1 cellular context compared by ENCODE assay signal in the genomic region with DNA sequence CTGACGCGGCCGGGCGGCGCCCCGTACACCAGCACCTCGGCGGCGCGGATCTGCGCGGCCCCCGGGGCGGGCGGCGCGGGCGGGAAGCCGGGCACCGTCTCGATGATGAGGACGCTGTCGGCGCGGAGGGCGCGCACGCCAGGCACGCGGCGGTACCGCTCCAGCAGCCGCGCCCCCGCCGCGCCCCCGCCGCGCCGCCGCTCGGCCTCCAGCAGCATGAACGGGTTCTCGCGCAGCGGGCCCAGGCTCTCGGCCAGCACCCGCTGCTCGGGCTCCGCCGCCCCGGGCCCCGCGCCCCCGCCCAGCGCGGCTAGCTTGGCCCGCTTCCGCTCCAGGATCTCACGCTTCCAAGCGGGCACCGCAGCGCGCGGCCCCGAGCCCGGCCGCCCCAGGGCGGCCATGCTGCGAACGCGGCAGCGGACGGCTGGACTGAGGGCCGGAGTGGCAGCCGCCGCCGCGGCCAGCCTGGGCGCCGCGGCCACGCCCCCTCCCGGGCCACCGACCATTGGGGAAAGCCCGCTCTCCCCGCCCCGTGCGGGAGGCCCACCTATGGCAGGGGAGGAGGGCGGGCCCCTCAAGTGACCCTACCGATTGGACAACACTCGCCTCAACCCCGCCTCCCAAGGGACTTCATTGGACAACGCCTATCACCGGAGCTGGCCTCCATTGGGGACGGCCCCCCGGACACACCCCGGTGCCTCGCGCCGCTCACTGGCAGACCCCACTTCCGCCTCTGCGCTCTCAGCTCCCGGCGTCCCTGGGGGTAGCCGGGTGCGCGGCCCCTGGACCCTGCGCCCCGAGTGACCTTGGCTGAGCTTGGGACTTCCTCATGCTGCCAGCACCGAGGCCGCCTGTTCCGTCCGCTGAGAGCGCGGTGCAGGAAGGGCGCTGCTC.
TF ChIP-seq lines count a peak whose summit lies in the region.

A gene with protein sequence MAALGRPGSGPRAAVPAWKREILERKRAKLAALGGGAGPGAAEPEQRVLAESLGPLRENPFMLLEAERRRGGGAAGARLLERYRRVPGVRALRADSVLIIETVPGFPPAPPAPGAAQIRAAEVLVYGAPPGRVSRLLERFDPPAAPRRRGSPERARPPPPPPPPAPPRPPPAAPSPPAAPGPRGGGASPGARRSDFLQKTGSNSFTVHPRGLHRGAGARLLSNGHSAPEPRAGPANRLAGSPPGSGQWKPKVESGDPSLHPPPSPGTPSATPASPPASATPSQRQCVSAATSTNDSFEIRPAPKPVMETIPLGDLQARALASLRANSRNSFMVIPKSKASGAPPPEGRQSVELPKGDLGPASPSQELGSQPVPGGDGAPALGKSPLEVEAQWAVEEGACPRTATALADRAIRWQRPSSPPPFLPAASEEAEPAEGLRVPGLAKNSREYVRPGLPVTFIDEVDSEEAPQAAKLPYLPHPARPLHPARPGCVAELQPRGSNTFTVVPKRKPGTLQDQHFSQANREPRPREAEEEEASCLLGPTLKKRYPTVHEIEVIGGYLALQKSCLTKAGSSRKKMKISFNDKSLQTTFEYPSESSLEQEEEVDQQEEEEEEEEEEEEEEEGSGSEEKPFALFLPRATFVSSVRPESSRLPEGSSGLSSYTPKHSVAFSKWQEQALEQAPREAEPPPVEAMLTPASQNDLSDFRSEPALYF (minus strand): TSS at position 431 of the 894 bp plus-strand sequence. CDS start 30 bp downstream, at position 401.

TF ChIP-seq in HepG2, 621 proteins besides CTCF, POLR2A, EP300 and RAD21 (continued from another document and continues in another):
- no peak for TF ChIP-seq ZNF652 (CRISPR knock-in tag; IDR thresholded peaks at IDR 0.05; ENCODE audit: borderline replicate concordance, low read depth)
- no peak for TF ChIP-seq MTA3 (CRISPR knock-in tag; IDR thresholded peaks at IDR 0.05)
- no peak for TF ChIP-seq CCAR2 (optimal IDR thresholded peaks at IDR 0.05; ENCODE audit: low read depth, low read length)
- TF ChIP-seq, protein P1, sequence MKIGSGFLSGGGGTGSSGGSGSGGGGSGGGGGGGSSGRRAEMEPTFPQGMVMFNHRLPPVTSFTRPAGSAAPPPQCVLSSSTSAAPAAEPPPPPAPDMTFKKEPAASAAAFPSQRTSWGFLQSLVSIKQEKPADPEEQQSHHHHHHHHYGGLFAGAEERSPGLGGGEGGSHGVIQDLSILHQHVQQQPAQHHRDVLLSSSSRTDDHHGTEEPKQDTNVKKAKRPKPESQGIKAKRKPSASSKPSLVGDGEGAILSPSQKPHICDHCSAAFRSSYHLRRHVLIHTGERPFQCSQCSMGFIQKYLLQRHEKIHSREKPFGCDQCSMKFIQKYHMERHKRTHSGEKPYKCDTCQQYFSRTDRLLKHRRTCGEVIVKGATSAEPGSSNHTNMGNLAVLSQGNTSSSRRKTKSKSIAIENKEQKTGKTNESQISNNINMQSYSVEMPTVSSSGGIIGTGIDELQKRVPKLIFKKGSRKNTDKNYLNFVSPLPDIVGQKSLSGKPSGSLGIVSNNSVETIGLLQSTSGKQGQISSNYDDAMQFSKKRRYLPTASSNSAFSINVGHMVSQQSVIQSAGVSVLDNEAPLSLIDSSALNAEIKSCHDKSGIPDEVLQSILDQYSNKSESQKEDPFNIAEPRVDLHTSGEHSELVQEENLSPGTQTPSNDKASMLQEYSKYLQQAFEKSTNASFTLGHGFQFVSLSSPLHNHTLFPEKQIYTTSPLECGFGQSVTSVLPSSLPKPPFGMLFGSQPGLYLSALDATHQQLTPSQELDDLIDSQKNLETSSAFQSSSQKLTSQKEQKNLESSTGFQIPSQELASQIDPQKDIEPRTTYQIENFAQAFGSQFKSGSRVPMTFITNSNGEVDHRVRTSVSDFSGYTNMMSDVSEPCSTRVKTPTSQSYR (CRISPR knock-in tag; IDR thresholded peaks at IDR 0.05; ENCODE audit: borderline replicate concordance): peak; percentile 64
- TF ChIP-seq AGO1 (IDR thresholded peaks at IDR 0.05; ENCODE audit: low read depth, low read length, poor library complexity, severe bottlenecking): peak; percentile 84
- peak; percentile 93; the same call in 1 of the 2 replicates for TF ChIP-seq ZNF788 (CRISPR knock-in tag; IDR thresholded peaks at IDR 0.05; ENCODE audit: borderline replicate concordance)
- no peak for TF ChIP-seq SMARCC2 (IDR thresholded peaks at IDR 0.05)
- no peak for TF ChIP-seq U2AF1 (optimal IDR thresholded peaks at IDR 0.05; ENCODE audit: low read depth, low read length)
- TF ChIP-seq MED8 (CRISPR knock-in tag; IDR thresholded peaks at IDR 0.05; ENCODE audit: insufficient replicate concordance): no peak
- no peak for TF ChIP-seq IKZF4 (CRISPR knock-in tag; IDR thresholded peaks at IDR 0.05; ENCODE audit: borderline replicate concordance, low read depth, not compliant biosample characterization)
- no peak for TF ChIP-seq ZNF484 (CRISPR knock-in tag; IDR thresholded peaks at IDR 0.05; ENCODE audit: borderline replicate concordance, low read depth)
- TF ChIP-seq, protein P2, sequence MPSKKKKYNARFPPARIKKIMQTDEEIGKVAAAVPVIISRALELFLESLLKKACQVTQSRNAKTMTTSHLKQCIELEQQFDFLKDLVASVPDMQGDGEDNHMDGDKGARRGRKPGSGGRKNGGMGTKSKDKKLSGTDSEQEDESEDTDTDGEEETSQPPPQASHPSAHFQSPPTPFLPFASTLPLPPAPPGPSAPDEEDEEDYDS (CRISPR knock-in tag; IDR thresholded peaks at IDR 0.05): peak; percentile 87
- TF ChIP-seq KDM5A (IDR thresholded peaks at IDR 0.05; ENCODE audit: borderline replicate concordance, low read length): peak; percentile 51; the same call in 1 of the 2 replicates
- TF ChIP-seq, protein P3, sequence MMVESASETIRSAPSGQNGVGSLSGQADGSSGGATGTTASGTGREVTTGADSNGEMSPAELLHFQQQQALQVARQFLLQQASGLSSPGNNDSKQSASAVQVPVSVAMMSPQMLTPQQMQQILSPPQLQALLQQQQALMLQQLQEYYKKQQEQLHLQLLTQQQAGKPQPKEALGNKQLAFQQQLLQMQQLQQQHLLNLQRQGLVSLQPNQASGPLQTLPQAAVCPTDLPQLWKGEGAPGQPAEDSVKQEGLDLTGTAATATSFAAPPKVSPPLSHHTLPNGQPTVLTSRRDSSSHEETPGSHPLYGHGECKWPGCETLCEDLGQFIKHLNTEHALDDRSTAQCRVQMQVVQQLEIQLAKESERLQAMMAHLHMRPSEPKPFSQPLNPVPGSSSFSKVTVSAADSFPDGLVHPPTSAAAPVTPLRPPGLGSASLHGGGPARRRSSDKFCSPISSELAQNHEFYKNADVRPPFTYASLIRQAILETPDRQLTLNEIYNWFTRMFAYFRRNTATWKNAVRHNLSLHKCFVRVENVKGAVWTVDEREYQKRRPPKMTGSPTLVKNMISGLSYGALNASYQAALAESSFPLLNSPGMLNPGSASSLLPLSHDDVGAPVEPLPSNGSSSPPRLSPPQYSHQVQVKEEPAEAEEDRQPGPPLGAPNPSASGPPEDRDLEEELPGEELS (CRISPR knock-in tag; IDR thresholded peaks at IDR 0.05): peak; percentile 57; the same call in 1 of the 2 replicates
- TF ChIP-seq ZNF468 (CRISPR knock-in tag; IDR thresholded peaks at IDR 0.05): no peak
- TF ChIP-seq ATF1 (CRISPR knock-in tag; IDR thresholded peaks at IDR 0.05): no peak
- TF ChIP-seq ZNF30 (CRISPR knock-in tag; IDR thresholded peaks at IDR 0.05): no peak
- TF ChIP-seq SNAPC2 (CRISPR knock-in tag; IDR thresholded peaks at IDR 0.05): peak; percentile 78; the same call in 1 of the 2 replicates
- TF ChIP-seq, protein P4, sequence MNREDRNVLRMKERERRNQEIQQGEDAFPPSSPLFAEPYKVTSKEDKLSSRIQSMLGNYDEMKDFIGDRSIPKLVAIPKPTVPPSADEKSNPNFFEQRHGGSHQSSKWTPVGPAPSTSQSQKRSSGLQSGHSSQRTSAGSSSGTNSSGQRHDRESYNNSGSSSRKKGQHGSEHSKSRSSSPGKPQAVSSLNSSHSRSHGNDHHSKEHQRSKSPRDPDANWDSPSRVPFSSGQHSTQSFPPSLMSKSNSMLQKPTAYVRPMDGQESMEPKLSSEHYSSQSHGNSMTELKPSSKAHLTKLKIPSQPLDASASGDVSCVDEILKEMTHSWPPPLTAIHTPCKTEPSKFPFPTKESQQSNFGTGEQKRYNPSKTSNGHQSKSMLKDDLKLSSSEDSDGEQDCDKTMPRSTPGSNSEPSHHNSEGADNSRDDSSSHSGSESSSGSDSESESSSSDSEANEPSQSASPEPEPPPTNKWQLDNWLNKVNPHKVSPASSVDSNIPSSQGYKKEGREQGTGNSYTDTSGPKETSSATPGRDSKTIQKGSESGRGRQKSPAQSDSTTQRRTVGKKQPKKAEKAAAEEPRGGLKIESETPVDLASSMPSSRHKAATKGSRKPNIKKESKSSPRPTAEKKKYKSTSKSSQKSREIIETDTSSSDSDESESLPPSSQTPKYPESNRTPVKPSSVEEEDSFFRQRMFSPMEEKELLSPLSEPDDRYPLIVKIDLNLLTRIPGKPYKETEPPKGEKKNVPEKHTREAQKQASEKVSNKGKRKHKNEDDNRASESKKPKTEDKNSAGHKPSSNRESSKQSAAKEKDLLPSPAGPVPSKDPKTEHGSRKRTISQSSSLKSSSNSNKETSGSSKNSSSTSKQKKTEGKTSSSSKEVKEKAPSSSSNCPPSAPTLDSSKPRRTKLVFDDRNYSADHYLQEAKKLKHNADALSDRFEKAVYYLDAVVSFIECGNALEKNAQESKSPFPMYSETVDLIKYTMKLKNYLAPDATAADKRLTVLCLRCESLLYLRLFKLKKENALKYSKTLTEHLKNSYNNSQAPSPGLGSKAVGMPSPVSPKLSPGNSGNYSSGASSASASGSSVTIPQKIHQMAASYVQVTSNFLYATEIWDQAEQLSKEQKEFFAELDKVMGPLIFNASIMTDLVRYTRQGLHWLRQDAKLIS (CRISPR knock-in tag; IDR thresholded peaks at IDR 0.05): no peak
- 0 out of 2 replicates have a peak, but pooled peaks have one; percentile 52 for TF ChIP-seq ZMYM2 (CRISPR knock-in tag; IDR thresholded peaks at IDR 0.05)
- TF ChIP-seq NFYB (CRISPR knock-in tag; IDR thresholded peaks at IDR 0.05): peak; percentile 97
- peak; percentile 84 for TF ChIP-seq ZFY (CRISPR knock-in tag; IDR thresholded peaks at IDR 0.05)
- TF ChIP-seq ZSCAN22 (CRISPR knock-in tag; IDR thresholded peaks at IDR 0.05): no peak
- peak; percentile 70; the same call in 1 of the 2 replicates for TF ChIP-seq ZNF274 (CRISPR knock-in tag; IDR thresholded peaks at IDR 0.05)
- no peak for TF ChIP-seq ZNF121 (CRISPR knock-in tag; IDR thresholded peaks at IDR 0.05)
- TF ChIP-seq ZBTB3 (CRISPR knock-in tag; IDR thresholded peaks at IDR 0.05; ENCODE audit: borderline replicate concordance, low read depth): no peak
- TF ChIP-seq, protein P5, sequence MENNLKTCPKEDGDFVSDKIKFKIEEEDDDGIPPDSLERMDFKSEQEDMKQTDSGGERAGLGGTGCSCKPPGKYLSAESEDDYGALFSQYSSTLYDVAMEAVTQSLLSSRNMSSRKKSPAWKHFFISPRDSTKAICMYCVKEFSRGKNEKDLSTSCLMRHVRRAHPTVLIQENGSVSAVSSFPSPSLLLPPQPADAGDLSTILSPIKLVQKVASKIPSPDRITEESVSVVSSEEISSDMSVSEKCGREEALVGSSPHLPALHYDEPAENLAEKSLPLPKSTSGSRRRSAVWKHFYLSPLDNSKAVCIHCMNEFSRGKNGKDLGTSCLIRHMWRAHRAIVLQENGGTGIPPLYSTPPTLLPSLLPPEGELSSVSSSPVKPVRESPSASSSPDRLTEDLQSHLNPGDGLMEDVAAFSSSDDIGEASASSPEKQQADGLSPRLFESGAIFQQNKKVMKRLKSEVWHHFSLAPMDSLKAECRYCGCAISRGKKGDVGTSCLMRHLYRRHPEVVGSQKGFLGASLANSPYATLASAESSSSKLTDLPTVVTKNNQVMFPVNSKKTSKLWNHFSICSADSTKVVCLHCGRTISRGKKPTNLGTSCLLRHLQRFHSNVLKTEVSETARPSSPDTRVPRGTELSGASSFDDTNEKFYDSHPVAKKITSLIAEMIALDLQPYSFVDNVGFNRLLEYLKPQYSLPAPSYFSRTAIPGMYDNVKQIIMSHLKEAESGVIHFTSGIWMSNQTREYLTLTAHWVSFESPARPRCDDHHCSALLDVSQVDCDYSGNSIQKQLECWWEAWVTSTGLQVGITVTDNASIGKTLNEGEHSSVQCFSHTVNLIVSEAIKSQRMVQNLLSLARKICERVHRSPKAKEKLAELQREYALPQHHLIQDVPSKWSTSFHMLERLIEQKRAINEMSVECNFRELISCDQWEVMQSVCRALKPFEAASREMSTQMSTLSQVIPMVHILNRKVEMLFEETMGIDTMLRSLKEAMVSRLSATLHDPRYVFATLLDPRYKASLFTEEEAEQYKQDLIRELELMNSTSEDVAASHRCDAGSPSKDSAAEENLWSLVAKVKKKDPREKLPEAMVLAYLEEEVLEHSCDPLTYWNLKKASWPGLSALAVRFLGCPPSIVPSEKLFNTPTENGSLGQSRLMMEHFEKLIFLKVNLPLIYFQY (CRISPR knock-in tag; IDR thresholded peaks at IDR 0.05; ENCODE audit: borderline replicate concordance): 0 out of 2 replicates have a peak, but pooled peaks have one; percentile 20
- 0 out of 2 replicates have a peak, but pooled peaks have one; percentile 71 for TF ChIP-seq ZNF567 (CRISPR knock-in tag; IDR thresholded peaks at IDR 0.05; ENCODE audit: borderline replicate concordance)
- TF ChIP-seq FOXK1 (CRISPR knock-in tag; IDR thresholded peaks at IDR 0.05; ENCODE audit: borderline replicate concordance, low read depth): peak; percentile 63
- no peak for TF ChIP-seq ZNF354B (CRISPR knock-in tag; IDR thresholded peaks at IDR 0.05)
- TF ChIP-seq RXRA (CRISPR knock-in tag; IDR thresholded peaks at IDR 0.05): peak; percentile 97
- peak; percentile 68; the same call in 1 of the 2 replicates for TF ChIP-seq KLF6 (CRISPR knock-in tag; IDR thresholded peaks at IDR 0.05)
- peak; percentile 45; the same call in 1 of the 2 replicates for TF ChIP-seq ZNF773 (CRISPR knock-in tag; IDR thresholded peaks at IDR 0.05; ENCODE audit: borderline replicate concordance)
- 0 out of 2 replicates have a peak, but pooled peaks have one; percentile 59 for TF ChIP-seq ZNF749 (CRISPR knock-in tag; IDR thresholded peaks at IDR 0.05; ENCODE audit: borderline replicate concordance)
- peak; percentile 88 for TF ChIP-seq HNF4G (IDR thresholded peaks at IDR 0.05; ENCODE audit: borderline replicate concordance, low read depth, low read length)
- peak; percentile 94 for TF ChIP-seq HNF4G (CRISPR knock-in tag; IDR thresholded peaks at IDR 0.05; ENCODE audit: borderline replicate concordance, low read depth)
- no peak for TF ChIP-seq ZNF737 (CRISPR knock-in tag; IDR thresholded peaks at IDR 0.05; ENCODE audit: borderline replicate concordance)
- TF ChIP-seq MEF2D (CRISPR knock-in tag; IDR thresholded peaks at IDR 0.05): peak; percentile 86
- TF ChIP-seq, protein P6, sequence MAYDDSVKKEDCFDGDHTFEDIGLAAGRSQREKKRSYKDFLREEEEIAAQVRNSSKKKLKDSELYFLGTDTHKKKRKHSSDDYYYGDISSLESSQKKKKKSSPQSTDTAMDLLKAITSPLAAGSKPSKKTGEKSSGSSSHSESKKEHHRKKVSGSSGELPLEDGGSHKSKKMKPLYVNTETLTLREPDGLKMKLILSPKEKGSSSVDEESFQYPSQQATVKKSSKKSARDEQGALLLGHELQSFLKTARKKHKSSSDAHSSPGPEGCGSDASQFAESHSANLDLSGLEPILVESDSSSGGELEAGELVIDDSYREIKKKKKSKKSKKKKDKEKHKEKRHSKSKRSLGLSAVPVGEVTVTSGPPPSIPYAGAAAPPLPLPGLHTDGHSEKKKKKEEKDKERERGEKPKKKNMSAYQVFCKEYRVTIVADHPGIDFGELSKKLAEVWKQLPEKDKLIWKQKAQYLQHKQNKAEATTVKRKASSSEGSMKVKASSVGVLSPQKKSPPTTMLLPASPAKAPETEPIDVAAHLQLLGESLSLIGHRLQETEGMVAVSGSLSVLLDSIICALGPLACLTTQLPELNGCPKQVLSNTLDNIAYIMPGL (CRISPR knock-in tag; IDR thresholded peaks at IDR 0.05; ENCODE audit: borderline replicate concordance in 1 of 2, low read depth in 1 of 2): peak; percentile 40 to 69; a peak in 2 of 4 replicates
- TF ChIP-seq ZNF20 (CRISPR knock-in tag; IDR thresholded peaks at IDR 0.05): no peak
- TF ChIP-seq KLF11 (CRISPR knock-in tag; IDR thresholded peaks at IDR 0.05): no peak; the same call in 1 of the 2 replicates
